ENCODE assay signal across 8 cellular contexts in genomic region chr1:79353224-79353623, GRCh38.
DNase-seq lines count a peak whose midpoint lies in the region; ATAC-seq and TF ChIP-seq lines count a peak whose summit lies in the region.

No MANE protein-coding gene starts in this region.

- CTCF ChIA-PET in CD4-positive, alpha-beta T cell (lab: Charles Lee) = no interaction called here

- peak; percentile 71 for DNase-seq in EL
- DNase-seq in HCEC 1CT = peak; percentile 76
- DNase-seq in RPMI7951 (ENCODE audit: low read depth) = peak; percentile 66
- DNase-seq in cardiac muscle cell (ENCODE audit: low read depth in 1 of 2, low spot score in 1 of 2) = peak; percentile 66 to 87
- peak; percentile 14 to 38 for DNase-seq in thyroid gland
- DNase-seq in NOMO-1 (lab: John Stamatoyannopoulos, UW; ENCODE audit: unreplicated experiment in 2 of 2) = no peak
- DNase-seq in CD4-positive, alpha-beta T cell = no peak

- H3K36me3 ChIP-seq in cardiac muscle cell (no peaks in the 10 kb centered on the region), thyroid gland (no peaks in the 10 kb centered on the region)

- H3K4me3 ChIP-seq in cardiac muscle cell = no peak overlapping the region
- H3K4me3 ChIP-seq in thyroid gland (replicated peaks in 1 of 3) = no peak overlapping the region

- no peak overlapping the region for H3K27ac Mint-ChIP-seq in CD4-positive, alpha-beta T cell

- H3K4me1 ChIP-seq in cardiac muscle cell (ENCODE audit: low read depth) (no peaks in the 10 kb centered on the region), thyroid gland (no peaks in the 10 kb centered on the region)

- H3K9me3 Mint-ChIP-seq in CD4-positive, alpha-beta T cell = no peaks in the 10 kb centered on the region

- WGBS in thyroid gland, 2 donors = 51 to 62% methylated on average over 4 of the region's 4 CpGs

- H3K27me3 ChIP-seq in cardiac muscle cell (no peaks in the 10 kb centered on the region), thyroid gland (no peaks in the 10 kb centered on the region)
- H3K27me3 ChIP-seq in CD4-positive, alpha-beta T cell (ENCODE audit: control insufficient read depth, insufficient read depth, low read length) = no peaks in the 10 kb centered on the region

- intact Hi-C loops in thyroid gland (cut with DNase I) = loop anchor here (5.0 kb wide), 1 partner anchor 511 kb away; no protein-coding TSS in a partner anchor
- intact Hi-C loops in CD4-positive, alpha-beta T cell (cut with DNase I, micrococcal nuclease) = no loop called here

- POLR2A ChIA-PET in CD4-positive, alpha-beta T cell (lab: Charles Lee) = no interaction called here

- no peak overlapping the region for H3K27ac ChIP-seq in cardiac muscle cell
- H3K27ac ChIP-seq in thyroid gland = no peak overlapping the region
- no peak overlapping the region for H3K27ac ChIP-seq in CD4-positive, alpha-beta T cell (ENCODE audit: low read depth, low read length)

- H3K4me1 Mint-ChIP-seq in CD4-positive, alpha-beta T cell (ENCODE audit: low read depth) = no peaks in the 10 kb centered on the region

- no peaks in the 10 kb centered on the region for H3K27me3 Mint-ChIP-seq in CD4-positive, alpha-beta T cell

- TF ChIP-seq CTCF in cardiac muscle cell (IDR thresholded peaks at IDR 0.05; ENCODE audit: low read depth, low read length) (peak; percentile 64), thyroid gland (IDR thresholded peaks at IDR 0.05) (peak in 3 of 6 experiments; percentile 41 to 49 (median 48))
- no peak for TF ChIP-seq CTCF in CD4-positive, alpha-beta T cell (IDR thresholded peaks at IDR 0.05)

- no peak for TF ChIP-seq POLR2A in thyroid gland (IDR thresholded peaks at IDR 0.05)

- H3K36me3 Mint-ChIP-seq in CD4-positive, alpha-beta T cell (ENCODE audit: low read depth) = no peaks in the 10 kb centered on the region

- ATAC-seq in GM18498 (IDR thresholded peaks at IDR 0.05; ENCODE audit: unreplicated experiment) = no peak
- ATAC-seq in CD4-positive, alpha-beta T cell (ENCODE audit: poor library complexity) = no peak

- no peak overlapping the region for H3K4me3 Mint-ChIP-seq in CD4-positive, alpha-beta T cell

- H3K9me3 ChIP-seq in cardiac muscle cell (ENCODE audit: low read depth) = no peaks in the 10 kb centered on the region
- H3K9me3 ChIP-seq in thyroid gland = no peaks in the 10 kb centered on the region
- no peaks in the 10 kb centered on the region for H3K9me3 ChIP-seq in CD4-positive, alpha-beta T cell (ENCODE audit: control insufficient read depth, low read length)

Comparison
In these comparisons a context has a peak if more than half of its experiments do, and no peak if none do; other contexts are left out.
1. DNase-seq: peak in EL (single experiment), HCEC 1CT (single experiment), RPMI7951 (single experiment), cardiac muscle cell (2 of 2) and thyroid gland (2 of 2); none in NOMO-1 (0 of 2) and CD4-positive, alpha-beta T cell (0 of 10).